Comparison of ENCODE assay signal across 8 cellular contexts in genomic region chr11:85810521-85810870, GRCh38. TPM values are rescaled to one million over a fixed set of nuclear protein-coding genes. Genes with fewer than 3 reads are reported as not detected.
DNase-seq lines count a peak whose midpoint lies in the region; ATAC-seq and TF ChIP-seq lines count a peak whose summit lies in the region.

No MANE protein-coding gene starts in this region.

- H3K4me3 Mint-ChIP-seq in HFFc6, result peak overlapping the region; percentile 85
- peak overlapping the region; percentile 89 for H3K4me3 Mint-ChIP-seq in activated naive CD4-positive, alpha-beta T cell treated with anti-CD3 and anti-CD28 coated beads, Interleukin-2, amount 50 U/mL, for 24 hours
- peak overlapping the region; percentile 71 to 76 for H3K4me3 Mint-ChIP-seq in stimulated activated naive B cell treated with anti-CD40 and anti-IgM and Interleukin-4, amounts not matched to agents 10 μg/mL and 1 μg/mL and 100 μg/mL, for 72 hours

- H3K4me3 ChIP-seq in iPS-20b (ENCODE audit: low read length), result peak overlapping the region; percentile 84

- TF ChIP-seq CTCF in HFFc6 (IDR thresholded peaks at IDR 0.05), result no peak

- no peak for DNase-seq in HFFc6
- DNase-seq in stimulated activated naive B cell treated with anti-CD40 and anti-IgM and Interleukin-4, amounts not matched to agents 10 μg/mL and 1 μg/mL and 100 μg/mL, for 72 hours, result no peak
- no peak for DNase-seq in GF-D8 (lab: John Stamatoyannopoulos, UW)
- DNase-seq in T1000 (lab: John Stamatoyannopoulos, UW), result no peak
- DNase-seq in activated CD4-positive, alpha-beta T cell treated with anti-CD3 and anti-CD28 coated beads, Interleukin-2, amount 50 U/mL, for 1 hour, result no peak

- peaks cover 46% of the 10 kb centered on the region for H3K27me3 ChIP-seq in iPS-20b (ENCODE audit: insufficient read depth, low read length)

- no peaks in the 10 kb centered on the region for H3K9me3 ChIP-seq in iPS-20b (ENCODE audit: insufficient read depth, low read depth, low read length)

- H3K36me3 Mint-ChIP-seq in HFFc6 (ENCODE audit: low read depth), result 0 out of 2 replicates have a peak, but pooled peaks cover 11% of the 10 kb centered on the region
- H3K36me3 Mint-ChIP-seq in activated naive CD4-positive, alpha-beta T cell treated with anti-CD3 and anti-CD28 coated beads, Interleukin-2, amount 50 U/mL, for 24 hours, result no peaks in the 10 kb centered on the region
- no peaks in the 10 kb centered on the region for H3K36me3 Mint-ChIP-seq in stimulated activated naive B cell treated with anti-CD40 and anti-IgM and Interleukin-4, amounts not matched to agents 10 μg/mL and 1 μg/mL and 100 μg/mL, for 72 hours

- no peaks in the 10 kb centered on the region for H3K9me3 Mint-ChIP-seq in HFFc6
- no peaks in the 10 kb centered on the region for H3K9me3 Mint-ChIP-seq in activated naive CD4-positive, alpha-beta T cell treated with anti-CD3 and anti-CD28 coated beads, Interleukin-2, amount 50 U/mL, for 24 hours
- no peaks in the 10 kb centered on the region for H3K9me3 Mint-ChIP-seq in stimulated activated naive B cell treated with anti-CD40 and anti-IgM and Interleukin-4, amounts not matched to agents 10 μg/mL and 1 μg/mL and 100 μg/mL, for 72 hours

- H3K4me1 ChIP-seq in iPS-20b (ENCODE audit: insufficient read depth, low read length), result 0 out of 2 replicates have a peak, but pooled peaks cover 3% of the 10 kb centered on the region

- H3K27ac Mint-ChIP-seq in HFFc6, result no peak overlapping the region
- H3K27ac Mint-ChIP-seq in activated naive CD4-positive, alpha-beta T cell treated with anti-CD3 and anti-CD28 coated beads, Interleukin-2, amount 50 U/mL, for 24 hours, result peak overlapping the region; percentile 2
- no peak overlapping the region for H3K27ac Mint-ChIP-seq in stimulated activated naive B cell treated with anti-CD40 and anti-IgM and Interleukin-4, amounts not matched to agents 10 μg/mL and 1 μg/mL and 100 μg/mL, for 72 hours

- no peak overlapping the region; the same call in 1 of the 2 replicates for H3K9ac ChIP-seq in iPS-20b (ENCODE audit: low read depth, low read length)

- H3K36me3 ChIP-seq in iPS-20b (ENCODE audit: insufficient read depth, low read depth, low read length), result no peaks in the 10 kb centered on the region

- ATAC-seq in stimulated activated naive B cell treated with anti-CD40 and anti-IgM and Interleukin-4, amounts not matched to agents 10 μg/mL and 1 μg/mL and 100 μg/mL, for 72 hours (replicated peaks), result peak; percentile 5 to 12
- no peak for ATAC-seq in GM21447 (IDR thresholded peaks at IDR 0.05; ENCODE audit: unreplicated experiment)

- no peak overlapping the region for H3K27ac ChIP-seq in iPS-20b (ENCODE audit: low read length)

- peaks cover 8% of the 10 kb centered on the region for H3K27me3 Mint-ChIP-seq in HFFc6 (ENCODE audit: insufficient read depth)
- no peaks in the 10 kb centered on the region for H3K27me3 Mint-ChIP-seq in activated naive CD4-positive, alpha-beta T cell treated with anti-CD3 and anti-CD28 coated beads, Interleukin-2, amount 50 U/mL, for 24 hours
- H3K27me3 Mint-ChIP-seq in stimulated activated naive B cell treated with anti-CD40 and anti-IgM and Interleukin-4, amounts not matched to agents 10 μg/mL and 1 μg/mL and 100 μg/mL, for 72 hours, result peaks cover 12 to 25% of the 10 kb centered on the region in 2 donors

- peaks cover 70% of the 10 kb centered on the region for H3K4me1 Mint-ChIP-seq in HFFc6 (ENCODE audit: low read depth)
- H3K4me1 Mint-ChIP-seq in activated naive CD4-positive, alpha-beta T cell treated with anti-CD3 and anti-CD28 coated beads, Interleukin-2, amount 50 U/mL, for 24 hours, result peaks cover 34% of the 10 kb centered on the region
- peaks cover 10 to 19% of the 10 kb centered on the region in 2 donors for H3K4me1 Mint-ChIP-seq in stimulated activated naive B cell treated with anti-CD40 and anti-IgM and Interleukin-4, amounts not matched to agents 10 μg/mL and 1 μg/mL and 100 μg/mL, for 72 hours

RNA-seq across cellular contexts. Expression of gene SYTL2, which starts 0.4 kb away (rescaled TPM):
- 10 to 100 TPM; 23.2 to 39.5 (median 27.4) TPM for total RNA-seq in HFFc6 (2021; fragmentation: NEBNext Ultra II Directional; extraction: Animal tissue kit (Norgen Biotek cat#: 25700))

RNA-seq across cellular contexts. Expression of gene CCDC83, which starts 44.7 kb away (rescaled TPM):
- not detected for total RNA-seq in HFFc6 (2021; fragmentation: NEBNext Ultra II Directional; extraction: Animal tissue kit (Norgen Biotek cat#: 25700))
